In genomic region chr7:3301472-3301778, GRCh38 we compare ENCODE assay signal across 8 cellular contexts. TPM values are rescaled to one million over a fixed set of nuclear protein-coding genes. Genes with fewer than 3 reads are reported as not detected.
DNase-seq lines count a peak whose midpoint lies in the region; ATAC-seq, FAIRE-seq and TF ChIP-seq lines count a peak whose summit lies in the region.

No MANE protein-coding gene starts in this region.

- no peak for TF ChIP-seq POLR2A in H1 (IDR thresholded peaks at IDR 0.05; ENCODE audit: control extremely low read depth in 1 of 2, low read depth in 2 of 2, low read length in 2 of 2)

- H3K56ac ChIP-seq in H1 (replicated peaks; ENCODE audit: insufficient read length, low read depth, low read length): no peak overlapping the region

- H2AFZ ChIP-seq in H1 (ENCODE audit: low read length): no peak overlapping the region

- no peaks in the 10 kb centered on the region for H3K36me3 Mint-ChIP-seq in stimulated activated memory B cell treated with anti-CD40 and anti-IgM and Interleukin-4, amounts not matched to agents 10 μg/mL and 1 μg/mL and 100 μg/mL, for 72 hours

- peak; percentile 8 for ATAC-seq in GM21367 (IDR thresholded peaks at IDR 0.05; ENCODE audit: unreplicated experiment)
- peak; percentile 4 for ATAC-seq in HG03108 (IDR thresholded peaks at IDR 0.05; ENCODE audit: unreplicated experiment)
- peak; percentile 56 for ATAC-seq in stimulated activated memory B cell treated with anti-CD40 and anti-IgM and Interleukin-4, amounts not matched to agents 10 μg/mL and 1 μg/mL and 100 μg/mL, for 72 hours
- no peak for ATAC-seq in GM19463 (IDR thresholded peaks at IDR 0.05; ENCODE audit: unreplicated experiment)

- peaks cover 0 to 24% of the 10 kb centered on the region in 2 experiments; a peak in 2 of 4 replicates for H3K79me2 ChIP-seq in H1 (ENCODE audit: control insufficient read depth in 1 of 2, insufficient read depth in 2 of 2, low read length in 2 of 2)

- FAIRE-seq in H1 (lab: Jason Lieb, UNC): no peak

- no peak overlapping the region for H4K91ac ChIP-seq in H1 (replicated peaks; ENCODE audit: insufficient read length, low read length)

- no peak overlapping the region for H2BK12ac ChIP-seq in H1 (ENCODE audit: low read depth, low read length)

- no peak for DNase-seq in H1 (ENCODE audit: low read depth in 1 of 2, low spot score in 2 of 2)
- no peak for DNase-seq in SW480 (ENCODE audit: low spot score)
- no peak for DNase-seq in caudate nucleus (lab: John Stamatoyannopoulos, UW)
- DNase-seq in MV-4-11 (lab: John Stamatoyannopoulos, UW): no peak

- H2BK120ac ChIP-seq in H1 (replicated peaks; ENCODE audit: low read depth, low read length): no peak overlapping the region

- H3K4me3 ChIP-seq in H1 (ENCODE audit: extremely low read depth in 1 of 4, insufficient read depth in 2 of 4, low read depth in 3 of 4, low read length in 4 of 4): peak overlapping the region; percentile 6 to 64 (median 32); a peak in 6 of 8 replicates

- no peaks in the 10 kb centered on the region for H4K20me1 ChIP-seq in H1 (replicated peaks in 1 of 2; ENCODE audit: control insufficient read depth in 1 of 2, insufficient read depth in 2 of 2, low read length in 2 of 2)

- no peak overlapping the region for H3K4me3 Mint-ChIP-seq in stimulated activated memory B cell treated with anti-CD40 and anti-IgM and Interleukin-4, amounts not matched to agents 10 μg/mL and 1 μg/mL and 100 μg/mL, for 72 hours

- no peak overlapping the region for H3K27ac Mint-ChIP-seq in stimulated activated memory B cell treated with anti-CD40 and anti-IgM and Interleukin-4, amounts not matched to agents 10 μg/mL and 1 μg/mL and 100 μg/mL, for 72 hours

- peaks cover 34% of the 10 kb centered on the region for H3K27me3 Mint-ChIP-seq in stimulated activated memory B cell treated with anti-CD40 and anti-IgM and Interleukin-4, amounts not matched to agents 10 μg/mL and 1 μg/mL and 100 μg/mL, for 72 hours

- H3K14ac ChIP-seq in H1 (ENCODE audit: insufficient read length): no peak overlapping the region

- H3K4me2 ChIP-seq in H1 (ENCODE audit: insufficient read depth in 1 of 2, low read depth in 2 of 2, low read length in 2 of 2): peak overlapping the region; percentile 36 to 90; a peak in 2 of 4 replicates

- H3K9me3 ChIP-seq in H1 (ENCODE audit: insufficient read depth in 2 of 2, low read depth in 1 of 2, low read length in 1 of 2): no peaks in the 10 kb centered on the region

- no peak overlapping the region for H3K27ac ChIP-seq in H1 (ENCODE audit: low read depth, low read length)
- H3K27ac ChIP-seq in caudate nucleus (ENCODE audit: low read depth, low read length): no peak overlapping the region

- no peak overlapping the region for H3K23ac ChIP-seq in H1 (ENCODE audit: insufficient read length)

- POLR2A ChIA-PET in H1 (lab: Charles Lee; ENCODE audit: partially characterized antibody): no interaction called here

- H4K8ac ChIP-seq in H1 (ENCODE audit: extremely low read depth, insufficient read depth, low read length): no peak overlapping the region

- H2BK15ac ChIP-seq in H1 (ENCODE audit: low read length): no peak overlapping the region

- H3K4me1 Mint-ChIP-seq in stimulated activated memory B cell treated with anti-CD40 and anti-IgM and Interleukin-4, amounts not matched to agents 10 μg/mL and 1 μg/mL and 100 μg/mL, for 72 hours: peaks cover 10% of the 10 kb centered on the region

- 0% methylated on average over 7 of the region's 63 CpGs; no CpG with 5 or more reads in 1 of the 2 experiments for WGBS in H1 (ENCODE audit: extremely low coverage in 1 of 2, insufficient coverage in 1 of 2, insufficient read length in 1 of 2, insufficient replicate concordance in 2 of 2, low coverage in 1 of 2, low lambda C conversion rate in 2 of 2, missing lambda C conversion rate in 1 of 2), 2 experiments

- H3K9me3 Mint-ChIP-seq in stimulated activated memory B cell treated with anti-CD40 and anti-IgM and Interleukin-4, amounts not matched to agents 10 μg/mL and 1 μg/mL and 100 μg/mL, for 72 hours: peaks cover 4% of the 10 kb centered on the region

- no peak overlapping the region for H3K4ac ChIP-seq in H1 (replicated peaks; ENCODE audit: insufficient read length, low read depth, low read length)

- H2BK5ac ChIP-seq in H1 (ENCODE audit: low read depth, low read length): no peak overlapping the region

- H3K18ac ChIP-seq in H1 (ENCODE audit: extremely low read depth, low read length): no peak overlapping the region

- no peak overlapping the region for H2BK20ac ChIP-seq in H1 (ENCODE audit: low read length)

- no peak overlapping the region for H2AK5ac ChIP-seq in H1 (ENCODE audit: low read depth, low read length)

- H4K5ac ChIP-seq in H1 (ENCODE audit: insufficient read length, low read depth, low read length): no peak overlapping the region

- no peak for TF ChIP-seq EP300 in H1 (IDR thresholded peaks at IDR 0.05; ENCODE audit: borderline replicate concordance in 1 of 2, low read depth in 2 of 2, low read length in 2 of 2)

- H3K23me2 ChIP-seq in H1 (ENCODE audit: low read depth, low read length): peaks cover 11% of the 10 kb centered on the region

- H3K79me1 ChIP-seq in H1 (ENCODE audit: low read depth, low read length): no peaks in the 10 kb centered on the region

- CTCF ChIA-PET in H1 (lab: Charles Lee; ENCODE audit: partially characterized antibody): interaction anchor here (0.8 to 2.9 kb wide), 8 partner anchors 11 to 465 kb away, joined by 3 to 15 read pairs (median 6); no protein-coding TSS in a partner anchor

- H3K36me3 ChIP-seq in H1 (ENCODE audit: control insufficient read depth in 2 of 4, insufficient read depth in 4 of 4, low read length in 3 of 4): no peaks in the 10 kb centered on the region

- no peak for TF ChIP-seq CTCF in H1 (IDR thresholded peaks at IDR 0.05; ENCODE audit: control extremely low read depth in 1 of 3, insufficient read depth in 1 of 3, low read depth in 1 of 3, low read length in 3 of 3)

- no peak for TF ChIP-seq RAD21 in H1 (IDR thresholded peaks at IDR 0.05 in 1 of 2, conservative IDR thresholded peaks at IDR 0.05 in 1 of 2; ENCODE audit: low read depth in 2 of 2, low read length in 2 of 2)

- H3K4me1 ChIP-seq in H1 (replicated peaks in 1 of 4; ENCODE audit: control insufficient read depth in 3 of 4, insufficient read depth in 4 of 4, low read length in 3 of 4): peaks cover 2 to 8% (median 5%) of the 10 kb centered on the region in 4 experiments; a peak in 6 of 7 replicates

- peak overlapping the region in 1 of 4 experiments; percentile 70; a peak in 1 of 7 replicates for H3K9ac ChIP-seq in H1 (replicated peaks in 1 of 4; ENCODE audit: extremely low read depth in 1 of 4, low read depth in 3 of 4, low read length in 3 of 4)

- H3K27me3 ChIP-seq in H1 (replicated peaks in 1 of 4; ENCODE audit: control insufficient read depth in 3 of 4, extremely low read depth in 1 of 4, insufficient read depth in 3 of 4, low read length in 3 of 4): peaks cover 0 to 9% (median 0%) of the 10 kb centered on the region in 4 experiments; a peak in 3 of 7 replicates

TF ChIP-seq in H1, 55 proteins besides CTCF, POLR2A, EP300 and RAD21:
- no peak for TF ChIP-seq HDAC6 (IDR thresholded peaks at IDR 0.05; ENCODE audit: low read depth, low read length)
- no peak for TF ChIP-seq RNF2 (IDR thresholded peaks at IDR 0.05; ENCODE audit: borderline replicate concordance, low read depth, low read length, missing control alignments, poor library complexity, severe bottlenecking)
- TF ChIP-seq ZNF274 (IDR thresholded peaks at IDR 0.05; ENCODE audit: borderline replicate concordance, extremely low read depth, low read length): no peak
- TF ChIP-seq EZH2 (IDR thresholded peaks at IDR 0.05; ENCODE audit: low read depth, low read length, severe bottlenecking): no peak
- no peak for TF ChIP-seq MAX (IDR thresholded peaks at IDR 0.05)
- no peak for TF ChIP-seq TEAD4 (IDR thresholded peaks at IDR 0.05; ENCODE audit: low read depth, low read length)
- TF ChIP-seq BCL11A (IDR thresholded peaks at IDR 0.05; ENCODE audit: low read depth in 2 of 2, low read length in 2 of 2): no peak
- TF ChIP-seq FOSL1 (IDR thresholded peaks at IDR 0.05; ENCODE audit: insufficient read depth, low read depth, low read length): no peak
- no peak for TF ChIP-seq TBP (IDR thresholded peaks at IDR 0.05; ENCODE audit: low read depth, low read length)
- TF ChIP-seq CHD2 (IDR thresholded peaks at IDR 0.05; ENCODE audit: low read length): no peak
- no peak for TF ChIP-seq BRCA1 (IDR thresholded peaks at IDR 0.05; ENCODE audit: low read depth, low read length)
- no peak for TF ChIP-seq GABPA (IDR thresholded peaks at IDR 0.05; ENCODE audit: borderline replicate concordance, insufficient read depth, low read length)
- no peak for TF ChIP-seq SP2 (IDR thresholded peaks at IDR 0.05; ENCODE audit: low read length)
- no peak for TF ChIP-seq KDM5A (IDR thresholded peaks at IDR 0.05; ENCODE audit: low read length)
- TF ChIP-seq MAFK (IDR thresholded peaks at IDR 0.05; ENCODE audit: low read depth, low read length): no peak
- no peak for TF ChIP-seq BACH1 (IDR thresholded peaks at IDR 0.05; ENCODE audit: low read length)
- TF ChIP-seq CBX8 (IDR thresholded peaks at IDR 0.05; ENCODE audit: borderline replicate concordance, low read depth, low read length): no peak
- TF ChIP-seq SIRT6 (IDR thresholded peaks at IDR 0.05; ENCODE audit: low read length): no peak
- no peak for TF ChIP-seq TAF1 (IDR thresholded peaks at IDR 0.05; ENCODE audit: low read depth, low read length)

RNA-seq across cellular contexts. Expression of gene SDK1, which starts 0.4 kb away (rescaled TPM):
- 7.2 and 7.3 TPM in 2 replicates for total RNA-seq in H1 (2021; fragmentation: NEBNext Ultra II Directional; extraction: Animal tissue kit (Norgen Biotek cat#: 25700))
- polyA plus RNA-seq in H1 (2011; rRNA removed): 3.3 and 4.7 TPM in 2 replicates
- polyA plus RNA-seq in H1 (2011; cell fraction: cytosol; rRNA removed): 2.7 TPM
- 10.6 TPM for polyA plus RNA-seq in H1 (2011; cell fraction: nucleus; rRNA removed)
- 3.6 to 7.4 TPM (median 6.1 TPM) in 4 replicates for polyA plus RNA-seq in H1 (2012, experiment 1 of 2)
- 2.8 TPM for polyA plus RNA-seq in H1 (2012, experiment 2 of 2)
- polyA plus RNA-seq in H1 (2013, experiment 1 of 2): 7.2 TPM
- polyA plus RNA-seq in H1 (2013, experiment 2 of 2): 5.9 TPM
- 10.0 and 10.6 TPM in 2 replicates for polyA minus RNA-seq in H1 (2011; rRNA and poly(A)+ RNA removed)
- 8.9 TPM for polyA minus RNA-seq in H1 (2011; cell fraction: cytosol; rRNA and poly(A)+ RNA removed)
- 21.6 TPM for polyA minus RNA-seq in H1 (2011; cell fraction: nucleus; rRNA and poly(A)+ RNA removed)
